8 cellular contexts compared by ENCODE assay signal in the genomic region with DNA sequence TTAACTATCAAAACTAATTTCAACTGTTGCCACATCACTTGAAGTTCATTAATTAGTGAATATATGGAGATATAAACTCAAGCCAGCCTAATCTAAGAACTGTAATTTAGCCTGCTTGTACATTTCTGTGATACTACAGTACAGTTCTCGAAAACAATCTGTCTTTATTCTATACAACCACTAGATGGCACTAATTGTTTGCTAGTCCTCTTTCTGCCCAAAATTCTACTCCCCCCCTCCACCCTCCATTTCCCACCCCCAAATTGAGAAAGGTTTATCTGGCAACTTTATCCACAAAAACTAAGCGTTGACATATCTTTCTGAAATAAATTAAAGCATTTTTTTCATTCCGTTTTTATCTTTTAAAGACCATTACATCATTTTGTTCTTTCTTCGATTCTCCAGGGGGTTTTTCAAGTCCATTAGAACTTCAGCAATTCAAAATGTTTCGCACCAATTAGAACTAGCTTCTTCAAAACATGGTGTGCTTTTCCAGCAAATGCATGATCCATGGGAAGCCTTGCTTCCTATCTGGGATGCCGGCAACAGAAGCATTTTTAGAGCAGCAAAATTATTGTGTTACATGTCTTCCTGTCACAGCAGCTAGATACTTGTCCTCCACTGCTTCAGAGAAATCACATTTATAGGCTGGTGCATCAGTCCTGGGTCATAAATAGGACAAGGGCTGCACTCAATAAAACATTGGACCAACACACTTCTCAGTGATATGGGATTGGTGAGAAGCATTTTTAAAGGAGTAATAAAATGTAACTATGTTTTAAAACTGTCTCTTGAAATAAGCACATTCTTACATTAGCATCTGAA.
DNase-seq lines count a peak whose midpoint lies in the region; ATAC-seq and TF ChIP-seq lines count a peak whose summit lies in the region.

No MANE protein-coding gene starts in this region.

- no peak for TF ChIP-seq POLR2A in body of pancreas (IDR thresholded peaks at IDR 0.05)

- H2AK5ac ChIP-seq in mesendoderm (ENCODE audit: low read length), result no peak overlapping the region

- WGBS in body of pancreas, 2 donors, result 15 to 20% methylated on average over 6 of the region's 6 CpGs
- no CpG with 5 or more reads among the region's 6 CpGs for WGBS in mesendoderm (ENCODE audit: extremely low coverage, insufficient coverage, low lambda C conversion rate)

- H3K9me3 ChIP-seq in body of pancreas, result no peaks in the 10 kb centered on the region

- no peak overlapping the region for H3K4me2 ChIP-seq in mesendoderm (ENCODE audit: low read length)

- no peak overlapping the region for H3K23ac ChIP-seq in mesendoderm (ENCODE audit: low read length)

- H3K18ac ChIP-seq in mesendoderm (ENCODE audit: low read length), result peak overlapping the region; percentile 56

- H3K4ac ChIP-seq in mesendoderm (ENCODE audit: low read depth, low read length), result no peak overlapping the region

- peaks cover 54% of the 10 kb centered on the region for H3K27me3 Mint-ChIP-seq in stimulated activated naive CD8-positive, alpha-beta T cell treated with anti-CD3 and anti-CD28 coated beads, Interleukin-15, amount 100 ng/mL, for 72 hours
- H3K27me3 Mint-ChIP-seq in activated CD8-positive, alpha-beta memory T cell treated with anti-CD3 and anti-CD28 coated beads, Interleukin-2, amount 10 ng/mL, durations not matched to agents 7 days and 5 days, result peaks cover 34% of the 10 kb centered on the region
- H3K27me3 Mint-ChIP-seq in T-cell, result peaks cover 20 to 29% of the 10 kb centered on the region in 2 donors

- no peak overlapping the region for H2BK120ac ChIP-seq in mesendoderm (ENCODE audit: low read depth, low read length)

- no peaks in the 10 kb centered on the region for H3K4me1 Mint-ChIP-seq in stimulated activated naive CD8-positive, alpha-beta T cell treated with anti-CD3 and anti-CD28 coated beads, Interleukin-15, amount 100 ng/mL, for 72 hours
- H3K4me1 Mint-ChIP-seq in activated CD8-positive, alpha-beta memory T cell treated with anti-CD3 and anti-CD28 coated beads, Interleukin-2, amount 10 ng/mL, durations not matched to agents 7 days and 5 days, result no peaks in the 10 kb centered on the region
- no peaks in the 10 kb centered on the region for H3K4me1 Mint-ChIP-seq in T-cell

- H2BK15ac ChIP-seq in mesendoderm (replicated peaks; ENCODE audit: low read depth), result no peak overlapping the region

- no peak overlapping the region for H2BK5ac ChIP-seq in mesendoderm (ENCODE audit: low read length)

- H3K56ac ChIP-seq in mesendoderm (ENCODE audit: low read length), result no peak overlapping the region

- H4K5ac ChIP-seq in mesendoderm (ENCODE audit: low read length), result no peak overlapping the region

- H3K36me3 ChIP-seq in body of pancreas (replicated peaks in 1 of 2; ENCODE audit: insufficient read depth in 1 of 2, low read depth in 2 of 2), result no peaks in the 10 kb centered on the region
- H3K36me3 ChIP-seq in mesendoderm (ENCODE audit: control insufficient read depth, insufficient read depth, low read length), result no peaks in the 10 kb centered on the region

- H3K4me3 ChIP-seq in body of pancreas (no peak overlapping the region), mesendoderm (ENCODE audit: low read length) (no peak overlapping the region)

- H3K27me3 ChIP-seq in body of pancreas, result no peaks in the 10 kb centered on the region
- peaks cover 2% of the 10 kb centered on the region for H3K27me3 ChIP-seq in mesendoderm (ENCODE audit: insufficient read depth, low read length, poor library complexity)

- H3K79me2 ChIP-seq in mesendoderm (ENCODE audit: control insufficient read depth, insufficient read depth, low read length), result no peaks in the 10 kb centered on the region

- H3K9me3 Mint-ChIP-seq in stimulated activated naive CD8-positive, alpha-beta T cell treated with anti-CD3 and anti-CD28 coated beads, Interleukin-15, amount 100 ng/mL, for 72 hours, result no peaks in the 10 kb centered on the region
- H3K9me3 Mint-ChIP-seq in activated CD8-positive, alpha-beta memory T cell treated with anti-CD3 and anti-CD28 coated beads, Interleukin-2, amount 10 ng/mL, durations not matched to agents 7 days and 5 days (ENCODE audit: low read depth), result no peaks in the 10 kb centered on the region
- no peaks in the 10 kb centered on the region for H3K9me3 Mint-ChIP-seq in T-cell

- H3K4me1 ChIP-seq in body of pancreas (no peaks in the 10 kb centered on the region), mesendoderm (ENCODE audit: control insufficient read depth, low read depth, low read length) (peaks cover 2% of the 10 kb centered on the region)

- H3K79me1 ChIP-seq in mesendoderm (ENCODE audit: low read length), result no peaks in the 10 kb centered on the region

- DNase-seq in NCI-H510A treated with DMSO at 0.1 percent for 48 hours (lab: John Stamatoyannopoulos, UW), result peak; percentile 44
- no peak for DNase-seq in NCI-H510A (lab: John Stamatoyannopoulos, UW)
- peak; percentile 27 for DNase-seq in LoVo (ENCODE audit: low spot score)
- no peak for DNase-seq in body of pancreas
- DNase-seq in mesendoderm, result peak; percentile 19
- no peak for DNase-seq in stimulated activated naive CD8-positive, alpha-beta T cell treated with anti-CD3 and anti-CD28 coated beads, Interleukin-15, amount 100 ng/mL, for 72 hours
- DNase-seq in activated CD8-positive, alpha-beta memory T cell treated with anti-CD3 and anti-CD28 coated beads, Interleukin-2, amount 10 ng/mL, durations not matched to agents 7 days and 5 days, result no peak
- DNase-seq in T-cell, result no peak

- H3K27ac Mint-ChIP-seq in stimulated activated naive CD8-positive, alpha-beta T cell treated with anti-CD3 and anti-CD28 coated beads, Interleukin-15, amount 100 ng/mL, for 72 hours, result no peak overlapping the region
- no peak overlapping the region for H3K27ac Mint-ChIP-seq in activated CD8-positive, alpha-beta memory T cell treated with anti-CD3 and anti-CD28 coated beads, Interleukin-2, amount 10 ng/mL, durations not matched to agents 7 days and 5 days
- H3K27ac Mint-ChIP-seq in T-cell, result no peak overlapping the region

- H3K9ac ChIP-seq in mesendoderm (ENCODE audit: low read length), result no peak overlapping the region

- H4K8ac ChIP-seq in mesendoderm (ENCODE audit: low read depth, low read length), result no peak overlapping the region

- intact Hi-C loops in body of pancreas (cut with DNase I), result no loop called here

- H3K4me3 Mint-ChIP-seq in stimulated activated naive CD8-positive, alpha-beta T cell treated with anti-CD3 and anti-CD28 coated beads, Interleukin-15, amount 100 ng/mL, for 72 hours, result no peak overlapping the region
- no peak overlapping the region for H3K4me3 Mint-ChIP-seq in activated CD8-positive, alpha-beta memory T cell treated with anti-CD3 and anti-CD28 coated beads, Interleukin-2, amount 10 ng/mL, durations not matched to agents 7 days and 5 days
- H3K4me3 Mint-ChIP-seq in T-cell, result no peak overlapping the region

- CTCF ChIA-PET in activated CD8-positive, alpha-beta memory T cell treated with anti-CD3 and anti-CD28 coated beads, Interleukin-2, amount 10 ng/mL, durations not matched to agents 7 days and 5 days (lab: Charles Lee), result interaction anchor here (0.9 kb wide), 1 partner anchor 52 kb away, joined by 3 read pairs; no protein-coding TSS in a partner anchor
- CTCF ChIA-PET in T-cell (lab: Charles Lee), result interaction anchor here (0.6 to 1.0 kb wide), 2 partner anchors 9 to 29 kb away, joined by 3 to 4 read pairs; no protein-coding TSS in a partner anchor

- peak in 6 of 7 experiments; percentile 38 to 56 (median 47) for TF ChIP-seq CTCF in body of pancreas (IDR thresholded peaks at IDR 0.05)

- ATAC-seq in body of pancreas, result peak; percentile 18
- ATAC-seq in stimulated activated naive CD8-positive, alpha-beta T cell treated with anti-CD3 and anti-CD28 coated beads, Interleukin-15, amount 100 ng/mL, for 72 hours, result no peak
- ATAC-seq in activated CD8-positive, alpha-beta memory T cell treated with anti-CD3 and anti-CD28 coated beads, Interleukin-2, amount 10 ng/mL, durations not matched to agents 7 days and 5 days, result no peak
- ATAC-seq in T-cell (replicated peaks in 1 of 4), result no peak

- no peaks in the 10 kb centered on the region for H3K36me3 Mint-ChIP-seq in activated CD8-positive, alpha-beta memory T cell treated with anti-CD3 and anti-CD28 coated beads, Interleukin-2, amount 10 ng/mL, durations not matched to agents 7 days and 5 days
- H3K36me3 Mint-ChIP-seq in T-cell, result no peaks in the 10 kb centered on the region

- POLR2A ChIA-PET in T-cell (lab: Charles Lee), result no interaction called here

- H3K27ac ChIP-seq in body of pancreas (no peak overlapping the region), mesendoderm (ENCODE audit: low read depth, low read length) (no peak overlapping the region)

Comparison
In these comparisons a context has a peak if more than half of its experiments do, and no peak if none do; other contexts are left out.
1. DNase-seq: peak in NCI-H510A treated with DMSO at 0.1 percent for 48 hours (single experiment), LoVo (single experiment) and mesendoderm (single experiment); none in NCI-H510A (single experiment), body of pancreas (0 of 4), stimulated activated naive CD8-positive, alpha-beta T cell treated with anti-CD3 and anti-CD28 coated beads, Interleukin-15, amount 100 ng/mL, for 72 hours (0 of 2), activated CD8-positive, alpha-beta memory T cell treated with anti-CD3 and anti-CD28 coated beads, Interleukin-2, amount 10 ng/mL, durations not matched to agents 7 days and 5 days (single experiment) and T-cell (0 of 34).